Comparison of ENCODE assay signal across 8 cellular contexts in the genomic region with DNA sequence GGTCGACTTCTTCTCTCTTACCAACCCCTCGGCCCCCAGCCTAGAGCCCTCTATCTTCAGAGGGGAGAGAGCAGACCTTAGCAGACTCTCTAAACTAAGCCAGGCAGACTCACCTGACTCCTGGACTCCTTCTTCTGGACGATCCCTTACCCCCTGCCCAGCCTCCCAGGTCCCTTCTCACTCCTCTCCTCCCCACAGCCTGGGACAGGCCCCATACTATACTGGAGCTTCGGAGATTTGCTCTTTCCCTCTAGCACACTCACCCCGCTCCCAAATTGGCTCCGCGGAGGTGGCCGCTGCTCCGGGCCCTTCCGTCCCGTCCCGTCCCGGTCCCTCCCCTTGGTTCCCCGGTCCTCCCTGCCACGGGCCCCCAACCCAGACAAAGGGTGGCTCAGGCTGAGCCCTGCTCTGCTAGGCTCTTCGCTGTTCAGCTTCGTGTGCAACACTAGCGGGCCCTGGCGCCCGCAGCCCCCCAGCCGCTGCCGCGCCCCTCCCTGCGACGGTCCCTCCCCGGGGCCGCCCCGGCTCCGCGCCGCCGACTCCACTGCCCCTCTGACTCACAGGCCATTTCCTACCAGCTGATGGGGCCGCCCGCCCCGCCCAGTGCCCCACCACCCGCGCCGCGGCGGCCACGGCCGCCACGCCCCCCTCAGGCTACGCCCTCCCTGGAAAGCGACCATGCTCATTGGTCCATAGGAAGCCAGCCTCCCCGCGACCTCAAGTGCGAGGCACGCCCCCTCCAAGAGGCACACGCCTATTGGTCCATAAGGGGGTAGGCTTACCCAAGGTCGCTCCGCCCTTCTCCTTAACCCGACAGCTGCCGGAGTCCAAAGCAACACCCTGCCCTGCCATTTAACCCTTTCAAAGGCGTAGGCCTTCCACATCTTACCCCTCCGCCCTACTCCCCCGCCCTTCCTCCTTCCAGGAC. TPM values are rescaled to one million over a fixed set of nuclear protein-coding genes. Genes with fewer than 3 reads are reported as not detected.
DNase-seq lines count a peak whose midpoint lies in the region; ATAC-seq, FAIRE-seq and TF ChIP-seq lines count a peak whose summit lies in the region.

No MANE protein-coding gene starts in this region.

- peak; percentile 78 for ATAC-seq in HG03280 (IDR thresholded peaks at IDR 0.05; ENCODE audit: unreplicated experiment)
- peak; percentile 66 for ATAC-seq in central memory CD8-positive, alpha-beta T cell (replicated peaks; ENCODE audit: extremely low read depth, poor library complexity, severe bottlenecking)

- CTCF ChIA-PET in AG04450 (lab: Charles Lee): interaction anchor here (0.9 to 3.8 kb wide), 5 partner anchors 15 to 367 kb away, joined by 3 to 14 read pairs (median 4); partner anchors contain the start of gene PIGO

- H3K27ac Mint-ChIP-seq in central memory CD8-positive, alpha-beta T cell (ENCODE audit: low read depth): peak overlapping the region; percentile 71

- H3K4me3 ChIP-seq in AG04450 (ENCODE audit: low read depth, low read length): peak overlapping the region; percentile 84

- peaks cover 21% of the 10 kb centered on the region for H3K36me3 Mint-ChIP-seq in central memory CD8-positive, alpha-beta T cell (ENCODE audit: insufficient read depth)

- peak; percentile 38 for TF ChIP-seq POLR2A in GM18951 (IDR thresholded peaks at IDR 0.05; ENCODE audit: extremely low read depth, insufficient read depth, insufficient read length)

- H3K4me3 Mint-ChIP-seq in central memory CD8-positive, alpha-beta T cell: peak overlapping the region; percentile 72

- no peaks in the 10 kb centered on the region for H3K9me3 ChIP-seq in AG04450 (ENCODE audit: control insufficient read depth, insufficient read depth, low read length)

- in situ Hi-C loops in GM18951 (cut with MboI; ENCODE audit: low sequenced_read_pairs, unreplicated experiment): no loop called here

- FAIRE-seq in islet of Langerhans (lab: Jason Lieb, UNC): peak; percentile 27

- H3K4me1 Mint-ChIP-seq in central memory CD8-positive, alpha-beta T cell: peaks cover 67% of the 10 kb centered on the region

- H3K27me3 ChIP-seq in AG04450 (ENCODE audit: control insufficient read depth, insufficient read depth, low read length): no peaks in the 10 kb centered on the region

- H3K27ac ChIP-seq in AG04450 (ENCODE audit: low read depth, low read length): peak overlapping the region; percentile 84

- DNase-seq in AG04450 (ENCODE audit: low read depth, low spot score) (peak; percentile 97), NCI-H345 (lab: John Stamatoyannopoulos, UW) (peak; percentile 99)
- peak; percentile 92 for DNase-seq in activated CD4-positive, CD25-positive, alpha-beta regulatory T cell treated with anti-CD3 and anti-CD28 coated beads, Interleukin-2, amount 50 U/mL, for 16 hours (ENCODE audit: low read depth, low spot score)
- DNase-seq in central memory CD8-positive, alpha-beta T cell (ENCODE audit: low spot score in 2 of 2): peak; percentile 81 to 91
- peak; percentile 91 to 95 for DNase-seq in stimulated activated CD4-positive, alpha-beta T cell treated with anti-CD3 and anti-CD28 coated beads, Interleukin-12 subunit alpha, Interleukin-12 subunit beta, amount 100 ng/mL, for 24 hours (ENCODE audit: low read depth in 2 of 2)

- H3K27me3 Mint-ChIP-seq in central memory CD8-positive, alpha-beta T cell: no peaks in the 10 kb centered on the region

- TF ChIP-seq CTCF in AG04450 (IDR thresholded peaks at IDR 0.05; ENCODE audit: low read depth, low read length): no peak

- POLR2A ChIA-PET in AG04450 (lab: Yijun Ruan, JAX): interaction anchor here (0.6 to 2.7 kb wide), 8 partner anchors 8 to 360 kb away, joined by 3 to 18 read pairs (median 3); partner anchors contain the start of genes FANCG, STOML2, UNC13B and VCP

- no peaks in the 10 kb centered on the region for H3K9me3 Mint-ChIP-seq in central memory CD8-positive, alpha-beta T cell

RNA-seq across cellular contexts. Expression of gene ATOSB, which starts 4.4 kb away (rescaled TPM):
- polyA plus RNA-seq in AG04450 (2011; rRNA removed): 20.4 and 24.6 TPM in 2 replicates
- polyA minus RNA-seq in AG04450 (2011; rRNA and poly(A)+ RNA removed): 22.0 and 22.1 TPM in 2 replicates

RNA-seq across cellular contexts. Expression of gene STOML2, which starts 8.3 kb away (rescaled TPM):
- 125 and 151 TPM in 2 replicates for polyA plus RNA-seq in AG04450 (2011; rRNA removed)
- 73.2 and 92.5 TPM in 2 replicates for polyA minus RNA-seq in AG04450 (2011; rRNA and poly(A)+ RNA removed)

RNA-seq across cellular contexts. Expression of gene PIGO, which starts 14.9 kb away (rescaled TPM):
- 14.1 and 14.3 TPM in 2 replicates for polyA plus RNA-seq in AG04450 (2011; rRNA removed)
- polyA minus RNA-seq in AG04450 (2011; rRNA and poly(A)+ RNA removed): 17.5 and 18.8 TPM in 2 replicates

RNA-seq across cellular contexts. Expression of gene FANCG, which starts 31.5 kb away (rescaled TPM):
- 8.5 and 9.1 TPM in 2 replicates for polyA plus RNA-seq in AG04450 (2011; rRNA removed)
- 9.5 and 11.5 TPM in 2 replicates for polyA minus RNA-seq in AG04450 (2011; rRNA and poly(A)+ RNA removed)

RNA-seq across cellular contexts. Expression of gene VCP, which starts 38.8 kb away (rescaled TPM):
- 386 and 411 TPM in 2 replicates for polyA plus RNA-seq in AG04450 (2011; rRNA removed)
- 515 and 594 TPM in 2 replicates for polyA minus RNA-seq in AG04450 (2011; rRNA and poly(A)+ RNA removed)

Comparison
In these comparisons a context has a peak if more than half of its experiments do, and no peak if none do; other contexts are left out.
1. Peak in every context shown above with its lines: DNase-seq, ATAC-seq, H3K4me3 ChIP-seq and H3K27ac ChIP-seq.